Comparison of ENCODE assay signal across 9 cellular contexts in genomic region chr6:89944826-89945407, GRCh38. TPM values are rescaled to one million over a fixed set of nuclear protein-coding genes. Genes with fewer than 3 reads are reported as not detected.
DNase-seq lines count a peak whose midpoint lies in the region; ATAC-seq, FAIRE-seq and TF ChIP-seq lines count a peak whose summit lies in the region.
"Had no signal": no experiment of that assay in that cellular context is flagged by ENCODE, and none has a peak within 500 bp of the region (broad histone marks: within the 10 kb centered on the region; RNA-seq: fewer than 3 reads in every experiment).

No MANE protein-coding gene starts in this region.

- H3K36me3 ChIP-seq in SJCRH30 (no peaks in the 10 kb centered on the region; the same call in 1 of the 2 replicates), gastroesophageal sphincter (peaks cover 0 to 6% of the 10 kb centered on the region in 2 donors)

- TF ChIP-seq EP300 in A549 (IDR thresholded peaks at IDR 0.05) (no peak), gastroesophageal sphincter (IDR thresholded peaks at IDR 0.05) (no peak)

- 3% methylated on average over 1 of the region's 1 CpG for WGBS in A549 (ENCODE audit: missing lambda C conversion rate)
- WGBS in gastroesophageal sphincter (ENCODE audit: low coverage in 1 of 2), 2 donors: 88% methylated on average over 1 of the region's 1 CpG

- H3K4me2 ChIP-seq in A549: no peak overlapping the region

- H3K27me3 ChIP-seq in SJCRH30 (no peaks in the 10 kb centered on the region), gastroesophageal sphincter (no peaks in the 10 kb centered on the region)

- peaks cover 6% of the 10 kb centered on the region; the same call in 1 of the 3 replicates for H3K9me3 ChIP-seq in A549
- H3K9me3 ChIP-seq in SJCRH30 (replicated peaks): no peaks in the 10 kb centered on the region
- H3K9me3 ChIP-seq in gastroesophageal sphincter: no peaks in the 10 kb centered on the region

- CTCF ChIA-PET in A549 (lab: Yijun Ruan, JAX): interaction anchor here (1.0 to 1.3 kb wide), 3 partner anchors 532 to 553 kb away, joined by 3 to 5 read pairs (median 3); no protein-coding TSS in a partner anchor

- DNase-seq in A549 (ENCODE audit: low read depth in 1 of 2, low spot score in 1 of 2) (peak in 1 of 2 experiments; percentile 28), GM12864 (ENCODE audit: low read depth) (no peak), SJCRH30 (peak; percentile 23 to 68), fibroblast of pulmonary artery (ENCODE audit: low read depth) (peak; percentile 41)
- DNase-seq: NCI-H345 had no signal

- TF ChIP-seq POLR2A in A549 (IDR thresholded peaks at IDR 0.05; ENCODE audit: low read length) (no peak), gastroesophageal sphincter (IDR thresholded peaks at IDR 0.05) (no peak)

- TF ChIP-seq RAD21 in A549 (conservative IDR thresholded peaks at IDR 0.05 in 1 of 2, IDR thresholded peaks at IDR 0.05 in 1 of 2): 0 out of 5 replicates have a peak, but pooled peaks of 1 of the 2 experiments have one; percentile 17

- no peak overlapping the region for H3K27ac ChIP-seq in A549
- no peak overlapping the region for H3K27ac ChIP-seq in SJCRH30
- no peak overlapping the region for H3K27ac ChIP-seq in gastroesophageal sphincter

- TF ChIP-seq CTCF in A549 (IDR thresholded peaks at IDR 0.05) (peak; percentile 27; the same call in 2 of the 3 replicates), GM12864 (IDR thresholded peaks at IDR 0.05; ENCODE audit: low read depth, low read length, missing control alignments) (peak; percentile 43), fibroblast of pulmonary artery (IDR thresholded peaks at IDR 0.05; ENCODE audit: low read length, missing control alignments) (peak; percentile 52), gastroesophageal sphincter (IDR thresholded peaks at IDR 0.05) (peak in 2 of 4 experiments; percentile 16 to 36)

- H3K4me3 ChIP-seq in A549 (no peak overlapping the region), GM12864 (ENCODE audit: low read depth, low read length) (no peak overlapping the region), SJCRH30 (no peak overlapping the region), fibroblast of pulmonary artery (replicated peaks; ENCODE audit: low read depth, low read length) (no peak overlapping the region), gastroesophageal sphincter (no peak overlapping the region)

- POLR2A ChIA-PET in A549 (lab: Yijun Ruan, JAX): no interaction called here

- no peak for ATAC-seq in A549
- ATAC-seq in HG03439 (IDR thresholded peaks at IDR 0.05; ENCODE audit: unreplicated experiment): no peak
- no peak for ATAC-seq in GM21576 (IDR thresholded peaks at IDR 0.05; ENCODE audit: unreplicated experiment)
- ATAC-seq in esophagus mucosa: no peak
- ATAC-seq in gastroesophageal sphincter: no peak

- no peaks in the 10 kb centered on the region; the same call in 2 of the 3 replicates for H3K4me1 ChIP-seq in A549
- no peaks in the 10 kb centered on the region for H3K4me1 ChIP-seq in SJCRH30
- peaks cover 0 to 26% (median 10%) of the 10 kb centered on the region in 3 donors for H3K4me1 ChIP-seq in gastroesophageal sphincter

- FAIRE-seq in A549 (lab: Jason Lieb, UNC): no peak

TF ChIP-seq in A549, 52 proteins besides CTCF, POLR2A, EP300 and RAD21:
- TF ChIP-seq SMC3 (IDR thresholded peaks at IDR 0.05) (peak; percentile 19; the same call in 1 of the 3 replicates), PBX3 (IDR thresholded peaks at IDR 0.05) (no peak), MAX (IDR thresholded peaks at IDR 0.05) (no peak), CBX2 (IDR thresholded peaks at IDR 0.05; ENCODE audit: borderline replicate concordance, low read depth) (no peak), CEBPB (IDR thresholded peaks at IDR 0.05) (no peak), ZSCAN20 (CRISPR knock-in tag; IDR thresholded peaks at IDR 0.05) (no peak), RCOR1 (IDR thresholded peaks at IDR 0.05; ENCODE audit: low read depth, low read length) (no peak), RFX5 (IDR thresholded peaks at IDR 0.05) (no peak), HOXA7 (CRISPR knock-in tag; IDR thresholded peaks at IDR 0.05) (no peak)
TF ChIP-seq in A549: peak in this region for 1.

RNA-seq across cellular contexts. Expression of gene GJA10, which starts 50.6 kb away (rescaled TPM):
- polyA plus RNA-seq in A549 (2011; rRNA removed) (not detected in 2 replicates), A549 (2017; fragmentation: RNase III; extraction: RNeasy Plus Mini Kit Qiagen cat#74134 plus additional on column Dnase treatment) (not detected in 3 replicates)
- not detected in 2 replicates for polyA plus RNA-seq in A549 (2012; cell fraction: cytosol; rRNA removed)
- polyA plus RNA-seq in A549 (2012; cell fraction: nucleus; rRNA removed): not detected in 2 replicates
- polyA minus RNA-seq in A549 (2011; rRNA and poly(A)+ RNA removed): not detected in 2 replicates
- total RNA-seq in SJCRH30 (2014; rRNA removed; shearing (Covaris generic)): not detected in 2 replicates
- total RNA-seq in esophagus mucosa (not detected), gastroesophageal sphincter (not detected)
